In genomic region chr9:19809422-19810269, GRCh38 we compare ENCODE assay signal across 1 cellular context.
TF ChIP-seq lines count a peak whose summit lies in the region.

No MANE protein-coding gene starts in this region.

TF ChIP-seq in HepG2, 621 proteins besides CTCF, POLR2A, EP300 and RAD21 (continued from another document):
- TF ChIP-seq ZUFSP (CRISPR knock-in tag; IDR thresholded peaks at IDR 0.05; ENCODE audit: borderline replicate concordance) = no peak
- TF ChIP-seq ARNTL (CRISPR knock-in tag; IDR thresholded peaks at IDR 0.05) = no peak
- TF ChIP-seq PRPF4 (IDR thresholded peaks at IDR 0.05; ENCODE audit: low read depth, low read length, poor library complexity, severe bottlenecking) = no peak
- TF ChIP-seq ZNF570 (CRISPR knock-in tag; IDR thresholded peaks at IDR 0.05; ENCODE audit: borderline replicate concordance) = no peak
- no peak for TF ChIP-seq NFIC (IDR thresholded peaks at IDR 0.05; ENCODE audit: low read length)
- TF ChIP-seq MXD3 (CRISPR knock-in tag; IDR thresholded peaks at IDR 0.05) = no peak
- TF ChIP-seq HHEX (CRISPR knock-in tag; IDR thresholded peaks at IDR 0.05) = no peak
- TF ChIP-seq ZNF121 (CRISPR knock-in tag; IDR thresholded peaks at IDR 0.05) = no peak
- TF ChIP-seq ZBTB1 (CRISPR knock-in tag; IDR thresholded peaks at IDR 0.05; ENCODE audit: borderline replicate concordance) = no peak
- no peak for TF ChIP-seq HIC2 (CRISPR knock-in tag; IDR thresholded peaks at IDR 0.05; ENCODE audit: low read depth)
- no peak for TF ChIP-seq ZNF280D (CRISPR knock-in tag; IDR thresholded peaks at IDR 0.05)
- no peak for TF ChIP-seq SATB2 (CRISPR knock-in tag; IDR thresholded peaks at IDR 0.05)
- TF ChIP-seq ZNF644 (CRISPR knock-in tag; IDR thresholded peaks at IDR 0.05; ENCODE audit: low read depth) = peak; percentile 92
- no peak for TF ChIP-seq CAMTA2 (CRISPR knock-in tag; IDR thresholded peaks at IDR 0.05; ENCODE audit: borderline replicate concordance)
- TF ChIP-seq ZNF263 (CRISPR knock-in tag; IDR thresholded peaks at IDR 0.05) = no peak
- TF ChIP-seq IKZF4 (CRISPR knock-in tag; IDR thresholded peaks at IDR 0.05; ENCODE audit: borderline replicate concordance, low read depth, not compliant biosample characterization) = no peak
